Comparison of ENCODE assay signal across 1 cellular context in the genomic region with DNA sequence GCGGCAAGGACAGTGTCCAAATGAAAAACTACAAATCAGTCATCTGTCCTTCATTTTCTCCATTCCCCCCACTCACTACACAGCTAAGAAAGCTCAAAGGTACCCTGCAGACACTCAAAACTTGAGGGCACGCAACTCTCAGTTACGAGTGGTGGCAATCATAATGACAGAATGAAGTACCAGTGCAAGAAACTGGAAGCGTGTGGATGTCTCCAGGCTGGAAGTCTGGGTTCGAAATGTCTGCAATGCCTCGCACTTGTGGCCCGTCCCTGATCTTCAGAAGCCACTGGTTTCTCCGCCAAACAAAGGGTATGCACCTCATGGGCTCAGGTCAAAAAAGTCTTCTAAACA.
TF ChIP-seq lines count a peak whose summit lies in the region.

No MANE protein-coding gene starts in this region.

TF ChIP-seq in IMR-90, 13 proteins besides CTCF, POLR2A, EP300 and RAD21 (continued from another document):
- TF ChIP-seq, protein P1, sequence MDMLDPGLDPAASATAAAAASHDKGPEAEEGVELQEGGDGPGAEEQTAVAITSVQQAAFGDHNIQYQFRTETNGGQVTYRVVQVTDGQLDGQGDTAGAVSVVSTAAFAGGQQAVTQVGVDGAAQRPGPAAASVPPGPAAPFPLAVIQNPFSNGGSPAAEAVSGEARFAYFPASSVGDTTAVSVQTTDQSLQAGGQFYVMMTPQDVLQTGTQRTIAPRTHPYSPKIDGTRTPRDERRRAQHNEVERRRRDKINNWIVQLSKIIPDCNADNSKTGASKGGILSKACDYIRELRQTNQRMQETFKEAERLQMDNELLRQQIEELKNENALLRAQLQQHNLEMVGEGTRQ (IDR thresholded peaks at IDR 0.05; ENCODE audit: low read depth, low read length), result no peak
- TF ChIP-seq RCOR1 (IDR thresholded peaks at IDR 0.05; ENCODE audit: insufficient replicate concordance, low read length) (no peak), SMC3 (IDR thresholded peaks at IDR 0.05; ENCODE audit: low read depth, low read length) (no peak), BHLHE40 (IDR thresholded peaks at IDR 0.05; ENCODE audit: low read depth, low read length) (no peak), RFX5 (IDR thresholded peaks at IDR 0.05; ENCODE audit: low read depth, low read length) (no peak)
